10 cellular contexts compared by ENCODE assay signal in the genomic region with DNA sequence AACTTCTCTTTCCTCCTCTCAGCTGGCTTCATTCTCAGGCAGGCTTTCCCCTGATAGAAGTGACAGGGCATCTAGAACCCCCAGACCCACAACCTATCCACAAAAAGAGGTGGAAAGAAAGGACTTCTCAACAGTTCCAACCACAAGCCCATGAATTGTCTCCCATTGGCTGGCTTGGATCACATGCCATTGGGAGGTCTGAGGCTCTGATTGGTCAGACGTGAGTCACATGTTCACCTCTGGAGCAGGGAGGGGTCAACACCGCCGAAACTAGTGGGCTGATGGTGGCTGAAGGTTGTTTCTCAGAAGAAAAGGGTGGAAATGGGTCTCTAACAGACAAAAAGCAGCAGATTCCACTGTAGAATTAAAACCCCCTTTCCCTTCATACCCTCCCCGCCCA. TPM values are rescaled to one million over a fixed set of nuclear protein-coding genes. Genes with fewer than 3 reads are reported as not detected.
DNase-seq lines count a peak whose midpoint lies in the region; ATAC-seq and TF ChIP-seq lines count a peak whose summit lies in the region.
"Had no signal": no experiment of that assay in that cellular context is flagged by ENCODE, and none has a peak within 500 bp of the region (broad histone marks: within the 10 kb centered on the region; RNA-seq: fewer than 3 reads in every experiment).

No MANE protein-coding gene starts in this region.

- H3K4me3 ChIP-seq in GM23338 (no peak overlapping the region), psoas muscle (no peak overlapping the region)

- intact Hi-C loops in dendritic cell treated with granulocyte-macrophage colony-stimulating factor and Interleukin-4, amounts not matched to agents 40 ng/mL and 50 ng/mL, for 4 days (cut with micrococcal nuclease) = no loop called here
- intact Hi-C loops in psoas muscle (cut with DNase I) = no loop called here
- intact Hi-C loops in posterior vena cava (cut with DNase I) = no loop called here

- H3K27me3 Mint-ChIP-seq in GM23338 (ENCODE audit: insufficient read depth, low read depth, poor library complexity) = no peaks in the 10 kb centered on the region
- no peaks in the 10 kb centered on the region for H3K27me3 Mint-ChIP-seq in dendritic cell treated with granulocyte-macrophage colony-stimulating factor and Interleukin-4, amounts not matched to agents 40 ng/mL and 50 ng/mL, for 4 days

- H3K27me3 ChIP-seq in GM23338 (ENCODE audit: insufficient read depth) = no peaks in the 10 kb centered on the region
- no peaks in the 10 kb centered on the region for H3K27me3 ChIP-seq in psoas muscle (ENCODE audit: insufficient read depth in 3 of 3, low read length in 2 of 3)

- no peaks in the 10 kb centered on the region for H3K9me2 ChIP-seq in GM23338 (ENCODE audit: insufficient read depth)

- DNase-seq in GM23338 (ENCODE audit: low spot score) (peak; percentile 22), NCI-H446 treated with DMSO at 0.1 percent for 48 hours (lab: John Stamatoyannopoulos, UW) (peak; percentile 38), psoas muscle (no peak), activated gamma-delta T cell treated with Interleukin-2 at 50 U/mL for 16 hours (no peak), posterior vena cava (ENCODE audit: low spot score) (no peak), NCI-H187 treated with DMSO at 0.1 percent for 48 hours (lab: John Stamatoyannopoulos, UW) (no peak)
- DNase-seq in activated naive CD4-positive, alpha-beta T cell (lab: John Stamatoyannopoulos, UW) = no peak
- DNase-seq: T-helper 1 cell had no signal

- H3K27ac Mint-ChIP-seq in GM23338 = no peak overlapping the region
- H3K27ac Mint-ChIP-seq in dendritic cell treated with granulocyte-macrophage colony-stimulating factor and Interleukin-4, amounts not matched to agents 40 ng/mL and 50 ng/mL, for 4 days = peak overlapping the region; percentile 6
- H3K27ac Mint-ChIP-seq: stimulated activated naive CD8-positive, alpha-beta T cell treated with anti-CD3 and anti-CD28 coated beads, Interleukin-15, Interleukin-2, amounts not matched to agents 100 ng/mL and 50 ng/mL, for 24 hours had no signal

- WGBS in psoas muscle, 3 donors = 86 to 94% (median 93%) methylated on average over 4 of the region's 4 CpGs

- ATAC-seq in GM23338 = no peak
- ATAC-seq in psoas muscle = no peak

- no peak overlapping the region for H2AFZ ChIP-seq in GM23338

- H3K4me1 Mint-ChIP-seq in GM23338 = no peaks in the 10 kb centered on the region
- peaks cover 45% of the 10 kb centered on the region for H3K4me1 Mint-ChIP-seq in dendritic cell treated with granulocyte-macrophage colony-stimulating factor and Interleukin-4, amounts not matched to agents 40 ng/mL and 50 ng/mL, for 4 days (ENCODE audit: low read depth)

- peaks cover 11% of the 10 kb centered on the region; the same call in 1 of the 3 replicates for H3K9me3 Mint-ChIP-seq in GM23338
- peaks cover 16% of the 10 kb centered on the region for H3K9me3 Mint-ChIP-seq in dendritic cell treated with granulocyte-macrophage colony-stimulating factor and Interleukin-4, amounts not matched to agents 40 ng/mL and 50 ng/mL, for 4 days

- H3F3A ChIP-seq in GM23338 (replicated peaks; ENCODE audit: low read depth) = no peaks in the 10 kb centered on the region

- no peaks in the 10 kb centered on the region for H4K20me1 ChIP-seq in GM23338 (replicated peaks; ENCODE audit: insufficient read depth)

- H3K36me3 ChIP-seq in GM23338 (ENCODE audit: insufficient read depth) (no peaks in the 10 kb centered on the region), psoas muscle (ENCODE audit: insufficient read depth in 1 of 2, low read depth in 1 of 2) (no peaks in the 10 kb centered on the region)

- H3K9me3 ChIP-seq in psoas muscle = no peaks in the 10 kb centered on the region

- TF ChIP-seq CTCF in GM23338 (conservative IDR thresholded peaks at IDR 0.05; ENCODE audit: low read depth in 2 of 2) (no peak), psoas muscle (IDR thresholded peaks at IDR 0.05) (no peak)

- H3K4me1 ChIP-seq in GM23338 (ENCODE audit: insufficient read depth) (no peaks in the 10 kb centered on the region), psoas muscle (no peaks in the 10 kb centered on the region)

- no peak overlapping the region for H3K4me2 ChIP-seq in GM23338

- no peaks in the 10 kb centered on the region for H3K36me3 Mint-ChIP-seq in GM23338 (ENCODE audit: low read depth)
- H3K36me3 Mint-ChIP-seq in dendritic cell treated with granulocyte-macrophage colony-stimulating factor and Interleukin-4, amounts not matched to agents 40 ng/mL and 50 ng/mL, for 4 days (ENCODE audit: low read depth) = peaks cover 21% of the 10 kb centered on the region

- H3K4me3 Mint-ChIP-seq in GM23338 = no peak overlapping the region
- no peak overlapping the region for H3K4me3 Mint-ChIP-seq in dendritic cell treated with granulocyte-macrophage colony-stimulating factor and Interleukin-4, amounts not matched to agents 40 ng/mL and 50 ng/mL, for 4 days
- H3K4me3 Mint-ChIP-seq: stimulated activated naive CD8-positive, alpha-beta T cell treated with anti-CD3 and anti-CD28 coated beads, Interleukin-15, Interleukin-2, amounts not matched to agents 100 ng/mL and 50 ng/mL, for 24 hours had no signal

- H3K27ac ChIP-seq in GM23338 (ENCODE audit: low read depth) (no peak overlapping the region), psoas muscle (peak overlapping the region; percentile 40)

- H3K79me2 ChIP-seq in GM23338 (replicated peaks; ENCODE audit: insufficient read depth) = no peaks in the 10 kb centered on the region

TF ChIP-seq in GM23338, 12 proteins besides CTCF, POLR2A, EP300 and RAD21 (continues in another document):
- TF ChIP-seq CREB1 (CRISPR knock-in tag; IDR thresholded peaks at IDR 0.05; ENCODE audit: low read depth) (no peak), POLR2AphosphoS5 (IDR thresholded peaks at IDR 0.05; ENCODE audit: low read depth) (no peak), STAT1 (IDR thresholded peaks at IDR 0.05; ENCODE audit: unreplicated experiment) (no peak), ETS1 (IDR thresholded peaks at IDR 0.05) (no peak), EZH2phosphoT487 (IDR thresholded peaks at IDR 0.05; ENCODE audit: unreplicated experiment) (no peak), ZNF331 (CRISPR knock-in tag; IDR thresholded peaks at IDR 0.05; ENCODE audit: low read depth) (no peak)

RNA-seq across cellular contexts. Expression of gene DRAM1, which starts 47.3 kb away (rescaled TPM):
- 5.4 and 5.7 TPM in 2 replicates for total RNA-seq in GM23338 (2014; rRNA removed; shearing (Covaris generic))
- polyA plus RNA-seq in GM23338 (2016; fragmentation: Nextera tagmentation; extraction: Ambion mirVana) (8.5 and 8.6 TPM in 2 replicates), psoas muscle (1 to 10 TPM; 3.8 to 6.2 (median 4.1) TPM)
- total RNA-seq in psoas muscle (1 to 10 TPM; 2.8 to 6.8 (median 4.6) TPM), posterior vena cava (10 to 100 TPM; 29.0 to 31.3 TPM)

Comparison
In these comparisons a context has a peak if more than half of its experiments do, and no peak if none do; other contexts are left out.
1. DNase-seq: peak in GM23338 (single experiment) and NCI-H446 treated with DMSO at 0.1 percent for 48 hours (single experiment); none in psoas muscle (0 of 2), activated naive CD4-positive, alpha-beta T cell (0 of 4), activated gamma-delta T cell treated with Interleukin-2 at 50 U/mL for 16 hours (single experiment), posterior vena cava (single experiment) and NCI-H187 treated with DMSO at 0.1 percent for 48 hours (single experiment).